ENCODE assay signal across 9 cellular contexts in the genomic region with DNA sequence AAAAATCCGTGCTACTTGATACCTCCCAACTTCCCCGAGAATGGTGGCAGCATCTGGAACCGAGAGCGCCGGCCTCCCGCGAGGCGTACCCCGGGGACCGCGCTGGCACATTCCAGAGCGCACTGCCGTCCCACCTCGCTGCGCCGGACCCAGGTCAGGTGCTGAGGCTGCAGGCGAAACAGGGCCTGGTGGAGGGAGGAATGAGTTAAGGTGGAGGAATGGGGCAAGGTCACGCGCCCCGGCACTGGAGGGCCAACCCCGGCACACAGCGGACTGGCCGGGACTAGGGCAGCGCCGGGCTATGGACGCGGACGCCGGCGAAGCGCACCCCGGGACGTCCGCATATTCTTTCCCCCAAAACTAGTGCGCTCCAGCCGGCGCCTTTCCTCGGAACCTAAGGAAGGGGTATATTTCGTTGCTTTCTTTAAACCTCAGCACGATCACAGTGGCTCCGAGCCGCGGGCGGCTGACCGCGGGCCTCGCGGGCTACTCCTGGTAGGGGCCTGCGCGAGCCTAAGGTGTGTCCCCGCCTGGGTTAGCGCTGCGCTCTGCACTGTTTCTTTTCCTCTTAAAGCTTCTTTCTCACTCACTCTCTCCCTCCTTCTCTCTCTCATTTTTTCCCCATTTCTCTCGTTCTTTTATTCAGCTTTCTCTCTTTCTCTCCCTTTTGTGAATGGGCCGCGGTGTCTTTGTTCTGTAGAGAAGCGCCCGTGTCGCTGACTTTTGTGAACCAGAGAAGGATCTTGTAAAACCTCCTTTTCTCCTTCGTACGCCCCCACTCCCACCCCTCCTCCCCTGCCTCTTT. TPM values are rescaled to one million over a fixed set of nuclear protein-coding genes. Genes with fewer than 3 reads are reported as not detected.
A peak's percentile ranks its signal among the peaks of the same experiment; 100 is the strongest.
DNase-seq lines count a peak whose midpoint lies in the region; ATAC-seq and TF ChIP-seq lines count a peak whose summit lies in the region.
"Had no signal": no experiment of that assay in that cellular context is flagged by ENCODE, and none has a peak within 500 bp of the region (broad histone marks: within the 10 kb centered on the region; RNA-seq: fewer than 3 reads in every experiment).

No MANE protein-coding gene starts in this region.

- no peak overlapping the region for H3K4ac ChIP-seq in neuronal stem cell (ENCODE audit: low read length)

- H3K14ac ChIP-seq in neuronal stem cell (ENCODE audit: low read length): no peak overlapping the region

- H3K27ac ChIP-seq in KMS-11: no peak overlapping the region
- peak overlapping the region; percentile 89 for H3K27ac ChIP-seq in ectodermal cell (ENCODE audit: insufficient read depth, low read depth, low read length, poor library complexity, severe bottlenecking)
- H3K27ac ChIP-seq in neuronal stem cell (replicated peaks; ENCODE audit: low read length): peak overlapping the region; percentile 53
- H3K27ac ChIP-seq: body of pancreas had no signal

- H2AFZ ChIP-seq in KMS-11 (ENCODE audit: low read depth) (no peak overlapping the region), neuronal stem cell (ENCODE audit: low read length) (peak overlapping the region; percentile 93)

- H3K4me2 ChIP-seq in KMS-11 (peak overlapping the region; percentile 86), neuronal stem cell (ENCODE audit: insufficient read depth, low read length, poor library complexity, severe bottlenecking) (peak overlapping the region; percentile 95)

- H2BK12ac ChIP-seq in neuronal stem cell (ENCODE audit: low read length): peak overlapping the region; percentile 60

- peak overlapping the region; percentile 70 for H2BK5ac ChIP-seq in neuronal stem cell (ENCODE audit: low read length)

- TF ChIP-seq CTCF in KMS-11 (conservative IDR thresholded peaks at IDR 0.05; ENCODE audit: low read depth, low read length): no peak

- H2BK15ac ChIP-seq in neuronal stem cell (ENCODE audit: low read length): no peak overlapping the region

- peak overlapping the region; percentile 95 for H3K18ac ChIP-seq in neuronal stem cell (ENCODE audit: low read length)

- no peak overlapping the region for H3K23ac ChIP-seq in neuronal stem cell (ENCODE audit: low read depth, low read length, poor library complexity)

- H3K9me3 ChIP-seq in ectodermal cell (ENCODE audit: control insufficient read depth, low read length) (no peaks in the 10 kb centered on the region), neuronal stem cell (replicated peaks in 1 of 2; ENCODE audit: control insufficient read depth in 2 of 2, insufficient read depth in 1 of 2, low read depth in 1 of 2, low read length in 2 of 2) (peaks cover 0 to 14% of the 10 kb centered on the region in 2 donors)
- H3K9me3 ChIP-seq: body of pancreas had no signal

- no peak overlapping the region for H4K91ac ChIP-seq in neuronal stem cell (ENCODE audit: low read depth, low read length, poor library complexity)

- H4K8ac ChIP-seq in neuronal stem cell (ENCODE audit: low read depth, low read length): no peak overlapping the region

- H3K36me3 ChIP-seq in KMS-11 (ENCODE audit: insufficient read depth): no peaks in the 10 kb centered on the region
- H3K36me3 ChIP-seq in ectodermal cell (ENCODE audit: control insufficient read depth, insufficient read depth, low read length): peaks cover 6% of the 10 kb centered on the region
- H3K36me3 ChIP-seq in neuronal stem cell (replicated peaks in 1 of 2; ENCODE audit: control insufficient read depth in 2 of 2, insufficient read depth in 2 of 2, low read length in 2 of 2): peaks cover 0 to 5% of the 10 kb centered on the region in 2 donors

- H4K20me1 ChIP-seq in KMS-11 (ENCODE audit: insufficient read depth): no peaks in the 10 kb centered on the region

- H3K27me3 ChIP-seq in KMS-11 (ENCODE audit: insufficient read depth, low read depth) (no peaks in the 10 kb centered on the region), ectodermal cell (ENCODE audit: control insufficient read depth, insufficient read depth, low read length, poor library complexity, severe bottlenecking) (peaks cover 96% of the 10 kb centered on the region), neuronal stem cell (ENCODE audit: control insufficient read depth in 3 of 3, insufficient read depth in 3 of 3, low read depth in 1 of 3, low read length in 3 of 3) (peaks cover 17 to 81% (median 72%) of the 10 kb centered on the region in 3 experiments)

- WGBS in ectodermal cell, 2 experiments: 0% methylated on average over 61 of the region's 61 CpGs
- WGBS in neuronal stem cell (ENCODE audit: extremely low coverage in 2 of 2, insufficient read length in 2 of 2, insufficient replicate concordance in 1 of 2), 2 donors: 100% methylated on average over 1 of the region's 61 CpGs; no CpG with 5 or more reads in 1 of the 2 donors

- H2AK5ac ChIP-seq in neuronal stem cell (ENCODE audit: low read depth, low read length): peak overlapping the region; percentile 96

- H3K4me1 ChIP-seq in KMS-11 (ENCODE audit: low read depth, poor library complexity, severe bottlenecking) (peaks cover 6% of the 10 kb centered on the region), ectodermal cell (ENCODE audit: control insufficient read depth, insufficient read depth, low read length) (peaks cover 30% of the 10 kb centered on the region), neuronal stem cell (ENCODE audit: control insufficient read depth in 2 of 2, insufficient read depth in 1 of 2, low read depth in 1 of 2, low read length in 2 of 2) (peaks cover 28 to 38% of the 10 kb centered on the region in 2 donors)

- H3K79me2 ChIP-seq in KMS-11 (ENCODE audit: insufficient read depth, low read depth): no peaks in the 10 kb centered on the region

- H3K4me3 ChIP-seq in GM08714 (ENCODE audit: low read length) (peak overlapping the region; percentile 71; the same call in 1 of the 2 replicates), KMS-11 (IDR thresholded peaks at IDR 0.05; ENCODE audit: insufficient read depth, low read depth, low read length) (no peak overlapping the region), ectodermal cell (ENCODE audit: insufficient read depth, low read depth, low read length) (peak overlapping the region; percentile 51), neuronal stem cell (ENCODE audit: low read length in 2 of 2) (peak overlapping the region; percentile 67 to 80)

- DNase-seq in neuronal stem cell (ENCODE audit: low spot score) (peak; percentile 53), NCI-H774 (lab: John Stamatoyannopoulos, UW) (no peak)

- H2BK120ac ChIP-seq in neuronal stem cell (ENCODE audit: low read depth, low read length): no peak overlapping the region

- ATAC-seq in GM19467 (IDR thresholded peaks at IDR 0.05; ENCODE audit: unreplicated experiment) (no peak), HG03095 (IDR thresholded peaks at IDR 0.05; ENCODE audit: unreplicated experiment) (no peak)
- ATAC-seq: body of pancreas had no signal

- no peak overlapping the region for H3K9ac ChIP-seq in KMS-11
- peak overlapping the region; percentile 79 for H3K9ac ChIP-seq in neuronal stem cell (ENCODE audit: low read depth, low read length, poor library complexity)

- H3K79me1 ChIP-seq in neuronal stem cell (ENCODE audit: low read depth, low read length): no peaks in the 10 kb centered on the region

RNA-seq across cellular contexts. Expression of a gene that starts 2.1 kb away (rescaled TPM):
- polyA plus RNA-seq in ectodermal cell (2013, experiment 1 of 4): 72.8 TPM
- 117 TPM for polyA plus RNA-seq in ectodermal cell (2013, experiment 2 of 4)
- polyA plus RNA-seq in ectodermal cell (2013, experiment 3 of 4): 62.0 TPM
- polyA plus RNA-seq in ectodermal cell (2013, experiment 4 of 4): 82.8 TPM
- 10.3 TPM for polyA plus RNA-seq in neuronal stem cell (2013, experiment 1 of 2)
- polyA plus RNA-seq in neuronal stem cell (2013, experiment 2 of 2): 10.4 TPM
- polyA plus RNA-seq: liver had no signal
